In genomic region chr2:101147062-101147461, GRCh38 we compare ENCODE assay signal across 33 cellular contexts.
"Had no signal": no experiment of that assay in that cellular context is flagged by ENCODE, and none has a peak within 500 bp of the region (broad histone marks: within the 10 kb centered on the region; RNA-seq: fewer than 3 reads in every experiment).

No MANE protein-coding gene starts in this region.

- H3K36me3 ChIP-seq: cardiac muscle cell, colonic mucosa, esophagus squamous epithelium had no signal

- H3K4me1 ChIP-seq: colonic mucosa had no signal

- DNase-seq: activated B cell treated with CpG ODN at 0.5 μM for 24 hours; activated CD4-positive, alpha-beta T cell treated with anti-CD3 and anti-CD28 coated beads for 48 hours; activated CD4-positive, alpha-beta T cell treated with anti-CD3 and anti-CD28 coated beads, Interleukin-2, amount 50 U/mL, for 1 hour; activated CD4-positive, alpha-beta T cell treated with anti-CD3 and anti-CD28 coated beads, Interleukin-2, amount 50 U/mL, for 48 hours; activated CD8-positive, alpha-beta memory T cell treated with anti-CD3 and anti-CD28 coated beads for 24 hours; activated CD8-positive, alpha-beta T cell treated with anti-CD3 and anti-CD28 coated beads for 36 hours; activated effector memory CD4-positive, alpha-beta T cell treated with Interleukin-2 at 50 U/mL for 16 hours; activated gamma-delta T cell treated with Interleukin-2 at 50 U/mL for 16 hours; activated naive CD4-positive, alpha-beta T cell treated with anti-CD3 and anti-CD28 coated beads, Interleukin-2, amount 50 U/mL, for 16 hours; activated naive CD4-positive, alpha-beta T cell treated with Interleukin-2 at 50 U/mL for 16 hours; activated T-cell treated with anti-CD3 and anti-CD28 coated beads, Interleukin-2, amount 50 U/mL, for 4 hours; amniotic stem cell; anterior cingulate cortex; central memory CD4-positive, alpha-beta T cell; cerebellar nuclear complex; colonic mucosa; effector CD8-positive, alpha-beta T cell; esophagus squamous epithelium; foreskin melanocyte; head of caudate nucleus; T-helper 1 cell; T-helper 17 cell; T1000; WERI-Rb-1 had no signal

- FAIRE-seq: astrocyte, endometrium, endothelial cell of umbilical vein had no signal

- H3K27me3 ChIP-seq: cardiac muscle cell, colonic mucosa, esophagus squamous epithelium had no signal

- H3K9me3 Mint-ChIP-seq: activated B cell treated with CpG ODN at 0.5 μM for 24 hours; activated CD8-positive, alpha-beta T cell treated with anti-CD3 and anti-CD28 coated beads for 36 hours; activated T-cell treated with anti-CD3 and anti-CD28 coated beads, Interleukin-2, amount 50 U/mL, for 4 hours; activated T-helper 17 cell treated with anti-CD3 and anti-CD28 coated beads, Interleukin-2, amount 50 U/mL, for 72 hours; T-helper 2 cell treated with Interferon-gamma antibody and Interleukin-4, amounts not matched to agents 5 μg/mL and 100 μg/mL, for 36 hours had no signal

- H3K27ac Mint-ChIP-seq: activated B cell treated with CpG ODN at 0.5 μM for 24 hours; activated CD8-positive, alpha-beta T cell treated with anti-CD3 and anti-CD28 coated beads for 36 hours; activated naive CD8-positive, alpha-beta T cell; activated T-helper 17 cell treated with anti-CD3 and anti-CD28 coated beads, Interleukin-2, amount 50 U/mL, for 72 hours; T-helper 17 cell; T-helper 2 cell treated with Interferon-gamma antibody and Interleukin-4, amounts not matched to agents 5 μg/mL and 100 μg/mL, for 36 hours had no signal

- H3K36me3 Mint-ChIP-seq: activated naive CD8-positive, alpha-beta T cell had no signal

- H3K27ac ChIP-seq: cardiac muscle cell, colonic mucosa, epithelial cell of prostate, WERI-Rb-1 had no signal

- H3K9me3 ChIP-seq: colonic mucosa, esophagus squamous epithelium had no signal

- H3K4me3 Mint-ChIP-seq: activated B cell treated with CpG ODN at 0.5 μM for 24 hours; activated CD8-positive, alpha-beta T cell treated with anti-CD3 and anti-CD28 coated beads for 36 hours; activated naive CD8-positive, alpha-beta T cell; activated T-cell treated with anti-CD3 and anti-CD28 coated beads, Interleukin-2, amount 50 U/mL, for 4 hours; activated T-helper 17 cell treated with anti-CD3 and anti-CD28 coated beads, Interleukin-2, amount 50 U/mL, for 72 hours; T-helper 17 cell; T-helper 2 cell treated with Interferon-gamma antibody and Interleukin-4, amounts not matched to agents 5 μg/mL and 100 μg/mL, for 36 hours had no signal

- H3K4me3 ChIP-seq: cardiac muscle cell, colonic mucosa, esophagus squamous epithelium had no signal

- ATAC-seq: activated CD4-positive, CD25-positive, alpha-beta regulatory T cell treated with anti-CD3 and anti-CD28 coated beads, Interleukin-2, amount 50 U/mL, for 24 hours; activated CD8-positive, alpha-beta T cell treated with anti-CD3 and anti-CD28 coated beads for 36 hours; activated T-cell treated with anti-CD3 and anti-CD28 coated beads, Interleukin-2, amount 50 U/mL, for 4 hours; activated T-helper 17 cell treated with anti-CD3 and anti-CD28 coated beads, Interleukin-2, amount 50 U/mL, for 72 hours; T-helper 17 cell had no signal
